15 cellular contexts compared by ENCODE assay signal in genomic region chr20:20691477-20691863, GRCh38. TPM values are rescaled to one million over a fixed set of nuclear protein-coding genes. Genes with fewer than 3 reads are reported as not detected.
DNase-seq lines count a peak whose midpoint lies in the region; ATAC-seq and TF ChIP-seq lines count a peak whose summit lies in the region.
"Had no signal": no experiment of that assay in that cellular context is flagged by ENCODE, and none has a peak within 500 bp of the region (broad histone marks: within the 10 kb centered on the region; RNA-seq: fewer than 3 reads in every experiment).

No MANE protein-coding gene starts in this region.

- no peaks in the 10 kb centered on the region for H3K36me3 ChIP-seq in CD8-positive, alpha-beta T cell (ENCODE audit: insufficient read depth, low read length)
- H3K36me3 ChIP-seq: Peyer's patch, uterus had no signal

- no peaks in the 10 kb centered on the region for H3K27me3 Mint-ChIP-seq in CD8-positive, alpha-beta T cell (ENCODE audit: low read depth)
- H3K27me3 Mint-ChIP-seq: activated naive CD4-positive, alpha-beta T cell treated with anti-CD3 and anti-CD28 coated beads, Interleukin-2, amount 50 U/mL, for 24 hours; memory B cell had no signal

- no peak for DNase-seq in CD8-positive, alpha-beta T cell
- DNase-seq in head of caudate nucleus (no peak), NCI-H187 treated with DMSO at 0.1 percent for 48 hours (lab: John Stamatoyannopoulos, UW) (no peak), iPS-NIHi11 (ENCODE audit: low spot score) (no peak)
- DNase-seq: central memory CD4-positive, alpha-beta T cell; DMS79 treated with DMSO at 0.1 percent for 48 hours; occipital lobe; Peyer's patch; uterus had no signal

- H3K4me1 Mint-ChIP-seq in CD8-positive, alpha-beta T cell (ENCODE audit: low read depth): peaks cover 43% of the 10 kb centered on the region

- intact Hi-C loops in CD8-positive, alpha-beta T cell (cut with DNase I, micrococcal nuclease): no loop called here
- intact Hi-C loops in head of caudate nucleus (cut with DNase I): no loop called here

- TF ChIP-seq CTCF in CD8-positive, alpha-beta T cell (IDR thresholded peaks at IDR 0.05): no peak

- H3K9me3 Mint-ChIP-seq in CD8-positive, alpha-beta T cell: no peaks in the 10 kb centered on the region
- H3K9me3 Mint-ChIP-seq: activated naive CD4-positive, alpha-beta T cell treated with anti-CD3 and anti-CD28 coated beads, Interleukin-2, amount 50 U/mL, for 24 hours; memory B cell had no signal

- no peaks in the 10 kb centered on the region for H3K27me3 ChIP-seq in CD8-positive, alpha-beta T cell (ENCODE audit: insufficient read depth, low read length)
- H3K27me3 ChIP-seq: Peyer's patch, uterus had no signal

- H3K9me3 ChIP-seq in CD8-positive, alpha-beta T cell (ENCODE audit: low read length): no peaks in the 10 kb centered on the region
- H3K9me3 ChIP-seq: Peyer's patch, uterus had no signal

- no peak overlapping the region for H3K27ac ChIP-seq in CD8-positive, alpha-beta T cell (ENCODE audit: low read depth, low read length)
- H3K27ac ChIP-seq: Peyer's patch, uterus had no signal

- peaks cover 9% of the 10 kb centered on the region for H3K4me1 ChIP-seq in CD8-positive, alpha-beta T cell (ENCODE audit: insufficient read depth, low read length)
- H3K4me1 ChIP-seq: Peyer's patch, uterus had no signal

- ATAC-seq in GM18502 (IDR thresholded peaks at IDR 0.05; ENCODE audit: poor library complexity, unreplicated experiment) (peak; percentile 50), GM21381 (IDR thresholded peaks at IDR 0.05; ENCODE audit: unreplicated experiment) (peak; percentile 49), HG02938 (IDR thresholded peaks at IDR 0.05; ENCODE audit: unreplicated experiment) (peak; percentile 42), HG03571 (IDR thresholded peaks at IDR 0.05; ENCODE audit: unreplicated experiment) (peak; percentile 41)
- ATAC-seq in CD8-positive, alpha-beta T cell: no peak

- H3K27ac Mint-ChIP-seq in CD8-positive, alpha-beta T cell: no peak overlapping the region
- H3K27ac Mint-ChIP-seq: activated naive CD4-positive, alpha-beta T cell treated with anti-CD3 and anti-CD28 coated beads, Interleukin-2, amount 50 U/mL, for 24 hours; memory B cell had no signal

- POLR2A ChIA-PET in CD8-positive, alpha-beta T cell (lab: Charles Lee): no interaction called here

- peaks cover 1% of the 10 kb centered on the region for H3K36me3 Mint-ChIP-seq in CD8-positive, alpha-beta T cell

- no peak overlapping the region for H3K4me3 Mint-ChIP-seq in CD8-positive, alpha-beta T cell
- H3K4me3 Mint-ChIP-seq: activated naive CD4-positive, alpha-beta T cell treated with anti-CD3 and anti-CD28 coated beads, Interleukin-2, amount 50 U/mL, for 24 hours; memory B cell had no signal

- CTCF ChIA-PET in CD8-positive, alpha-beta T cell (lab: Charles Lee): no interaction called here

- no peak overlapping the region for H3K4me3 ChIP-seq in CD8-positive, alpha-beta T cell (ENCODE audit: low read depth, low read length)
- H3K4me3 ChIP-seq: Peyer's patch, uterus had no signal

RNA-seq across cellular contexts. Expression of gene RALGAPA2, which starts 21.0 kb away (rescaled TPM):
- 10 to 100 TPM; 15.4 to 17.5 TPM for total RNA-seq in CD8-positive, alpha-beta T cell
